In genomic region chr19:17486545-17486944, GRCh38 we compare ENCODE assay signal across 34 cellular contexts. TPM values are rescaled to one million over a fixed set of nuclear protein-coding genes. Genes with fewer than 3 reads are reported as not detected.
"Had no signal": no experiment of that assay in that cellular context is flagged by ENCODE, and none has a peak within 500 bp of the region (broad histone marks: within the 10 kb centered on the region; RNA-seq: fewer than 3 reads in every experiment).

No MANE protein-coding gene starts in this region.

- DNase-seq: activated CD4-positive, alpha-beta T cell treated with anti-CD3 and anti-CD28 coated beads, Interleukin-2, amount 10 ng/mL, durations not matched to agents 24 days and 14 days; activated CD4-positive, alpha-beta T cell treated with anti-CD3 and anti-CD28 coated beads, Interleukin-2, amount 50 U/mL, for 4 hours; activated CD8-positive, alpha-beta T cell treated with anti-CD3 and anti-CD28 coated beads for 36 hours; activated gamma-delta T cell; activated naive CD4-positive, alpha-beta T cell treated with Interleukin-2 at 50 U/mL for 16 hours; activated naive CD8-positive, alpha-beta T cell treated with anti-CD3 and anti-CD28 coated beads, Interleukin-2, amount 10 ng/mL, durations not matched to agents 7 days and 5 days; activated T-cell treated with anti-CD3 and anti-CD28 coated beads, Interleukin-2, amount 50 U/mL, for 24 hours; amygdala; MG63; NCI-H1092; NCI-H1436 treated with DMSO at 0.1 percent for 48 hours; NCI-H1694 treated with DMSO at 0.1 percent for 48 hours; NCI-H2029; NCI-H345; NCI-H510A; NCI-H526; NCI-H748 treated with DMSO at 0.1 percent for 48 hours; NK-92 treated with Interleukin-12 subunit alpha and Interleukin-12 subunit beta, amount 100 ng/mL, for 24 hours; PC-3; Peyer's patch; RPMI8226; SHP77 treated with DMSO at 0.1 percent for 48 hours had no signal

- H3K4me3 ChIP-seq: ascending aorta, cardiac muscle cell, MG63, Peyer's patch, SJSA1 had no signal

- H3K4me3 Mint-ChIP-seq: activated CD4-positive, alpha-beta T cell treated with anti-CD3 and anti-CD28 coated beads, Interleukin-2, amount 10 ng/mL, durations not matched to agents 24 days and 14 days; activated CD8-positive, alpha-beta T cell treated with anti-CD3 and anti-CD28 coated beads for 36 hours; activated naive CD4-positive, alpha-beta T cell treated with anti-CD3 and anti-CD28 coated beads, Interleukin-2, amount 50 U/mL, for 24 hours; activated naive CD8-positive, alpha-beta T cell treated with anti-CD3 and anti-CD28 coated beads, Interleukin-2, amount 10 ng/mL, durations not matched to agents 7 days and 5 days; activated T-cell treated with anti-CD3 and anti-CD28 coated beads, Interleukin-2, amount 50 U/mL, for 24 hours; central memory CD8-positive, alpha-beta T cell; T-helper 1 cell treated with Interleukin-12 subunit alpha and Interleukin-12 subunit beta and Interleukin-4 antibody, amounts not matched to agents 30 μg/mL and 1 μg/mL, for 36 hours; T-helper 2 cell treated with Interferon-gamma antibody and Interleukin-4, amounts not matched to agents 5 μg/mL and 100 μg/mL, for 36 hours had no signal

- H3K27me3 Mint-ChIP-seq: activated CD4-positive, alpha-beta T cell treated with anti-CD3 and anti-CD28 coated beads, Interleukin-2, amount 10 ng/mL, durations not matched to agents 24 days and 14 days; activated CD8-positive, alpha-beta T cell treated with anti-CD3 and anti-CD28 coated beads for 36 hours; activated naive CD4-positive, alpha-beta T cell treated with anti-CD3 and anti-CD28 coated beads, Interleukin-2, amount 50 U/mL, for 24 hours; activated naive CD8-positive, alpha-beta T cell treated with anti-CD3 and anti-CD28 coated beads, Interleukin-2, amount 10 ng/mL, durations not matched to agents 7 days and 5 days; activated T-cell treated with anti-CD3 and anti-CD28 coated beads, Interleukin-2, amount 50 U/mL, for 24 hours; central memory CD8-positive, alpha-beta T cell had no signal

- H3K9me3 Mint-ChIP-seq: activated CD4-positive, alpha-beta T cell treated with anti-CD3 and anti-CD28 coated beads, Interleukin-2, amount 10 ng/mL, durations not matched to agents 24 days and 14 days; activated CD8-positive, alpha-beta T cell treated with anti-CD3 and anti-CD28 coated beads for 36 hours; activated naive CD4-positive, alpha-beta T cell treated with anti-CD3 and anti-CD28 coated beads, Interleukin-2, amount 50 U/mL, for 24 hours; activated naive CD8-positive, alpha-beta T cell treated with anti-CD3 and anti-CD28 coated beads, Interleukin-2, amount 10 ng/mL, durations not matched to agents 7 days and 5 days; activated T-cell treated with anti-CD3 and anti-CD28 coated beads, Interleukin-2, amount 50 U/mL, for 24 hours; activated T-helper 2 cell treated with anti-CD3 and anti-CD28 coated beads, Interferon-gamma antibody, Interleukin-2, Interleukin-4, amounts not matched to agents 10 μg/mL and 5 μg/mL and 100 μg/mL, durations not matched to agents 14 hours and 24 hours and 36 hours; central memory CD8-positive, alpha-beta T cell; T-helper 1 cell treated with Interleukin-12 subunit alpha and Interleukin-12 subunit beta and Interleukin-4 antibody, amounts not matched to agents 30 μg/mL and 1 μg/mL, for 36 hours; T-helper 2 cell treated with Interferon-gamma antibody and Interleukin-4, amounts not matched to agents 5 μg/mL and 100 μg/mL, for 36 hours had no signal

- H3K27ac ChIP-seq: ascending aorta, cardiac muscle cell, Peyer's patch, SJSA1 had no signal

- ATAC-seq: activated CD8-positive, alpha-beta T cell treated with anti-CD3 and anti-CD28 coated beads for 36 hours; PC-3 had no signal

- H3K9me3 ChIP-seq: ascending aorta, MG63, Peyer's patch, SJSA1, SK-N-SH had no signal

- H3K36me3 Mint-ChIP-seq: activated naive CD4-positive, alpha-beta T cell treated with anti-CD3 and anti-CD28 coated beads, Interleukin-2, amount 50 U/mL, for 24 hours had no signal

- H3K27me3 ChIP-seq: ascending aorta, cardiac muscle cell, MG63, Peyer's patch, SJSA1 had no signal

- H3K9ac ChIP-seq: SK-N-SH had no signal

- H3K4me2 ChIP-seq: SK-N-SH had no signal

- FAIRE-seq: TTC549 had no signal

- H3K4me1 ChIP-seq: ascending aorta, SJSA1 had no signal

- H3K27ac Mint-ChIP-seq: activated CD4-positive, alpha-beta T cell treated with anti-CD3 and anti-CD28 coated beads, Interleukin-2, amount 10 ng/mL, durations not matched to agents 24 days and 14 days; activated CD8-positive, alpha-beta T cell treated with anti-CD3 and anti-CD28 coated beads for 36 hours; activated naive CD4-positive, alpha-beta T cell treated with anti-CD3 and anti-CD28 coated beads, Interleukin-2, amount 50 U/mL, for 24 hours; activated naive CD8-positive, alpha-beta T cell treated with anti-CD3 and anti-CD28 coated beads, Interleukin-2, amount 10 ng/mL, durations not matched to agents 7 days and 5 days; activated T-cell treated with anti-CD3 and anti-CD28 coated beads, Interleukin-2, amount 50 U/mL, for 24 hours; activated T-helper 2 cell treated with anti-CD3 and anti-CD28 coated beads, Interferon-gamma antibody, Interleukin-2, Interleukin-4, amounts not matched to agents 10 μg/mL and 5 μg/mL and 100 μg/mL, durations not matched to agents 14 hours and 24 hours and 36 hours; T-helper 1 cell treated with Interleukin-12 subunit alpha and Interleukin-12 subunit beta and Interleukin-4 antibody, amounts not matched to agents 30 μg/mL and 1 μg/mL, for 36 hours; T-helper 2 cell treated with Interferon-gamma antibody and Interleukin-4, amounts not matched to agents 5 μg/mL and 100 μg/mL, for 36 hours had no signal

- H3K36me3 ChIP-seq: cardiac muscle cell, MG63, Peyer's patch, SJSA1 had no signal

RNA-seq across cellular contexts. Expression of gene NXNL1, which starts 25.8 kb away (rescaled TPM):
- total RNA-seq: activated CD4-positive, alpha-beta T cell treated with anti-CD3 and anti-CD28 coated beads, Interleukin-2, amount 10 ng/mL, durations not matched to agents 24 days and 14 days; activated CD8-positive, alpha-beta memory T cell treated with anti-CD3 and anti-CD28 coated beads for 36 hours; activated CD8-positive, alpha-beta T cell treated with anti-CD3 and anti-CD28 coated beads for 36 hours; activated naive CD8-positive, alpha-beta T cell treated with anti-CD3 and anti-CD28 coated beads, Interleukin-2, amount 10 ng/mL, durations not matched to agents 7 days and 5 days; activated T-helper 2 cell treated with anti-CD3 and anti-CD28 coated beads, Interferon-gamma antibody, Interleukin-2, Interleukin-4, amounts not matched to agents 10 μg/mL and 5 μg/mL and 100 μg/mL, durations not matched to agents 14 hours and 24 hours and 36 hours; ascending aorta; cardiac muscle cell; chondrocyte; PC-3; Peyer's patch; SJSA1 had no signal
- polyA plus RNA-seq: SK-N-SH had no signal

RNA-seq across cellular contexts. Expression of gene TMEM221, which starts 38.1 kb away (rescaled TPM):
- total RNA-seq: activated CD4-positive, alpha-beta T cell treated with anti-CD3 and anti-CD28 coated beads, Interleukin-2, amount 10 ng/mL, durations not matched to agents 24 days and 14 days; activated CD8-positive, alpha-beta memory T cell treated with anti-CD3 and anti-CD28 coated beads for 36 hours; activated CD8-positive, alpha-beta T cell treated with anti-CD3 and anti-CD28 coated beads for 36 hours; activated naive CD8-positive, alpha-beta T cell treated with anti-CD3 and anti-CD28 coated beads, Interleukin-2, amount 10 ng/mL, durations not matched to agents 7 days and 5 days; activated T-helper 2 cell treated with anti-CD3 and anti-CD28 coated beads, Interferon-gamma antibody, Interleukin-2, Interleukin-4, amounts not matched to agents 10 μg/mL and 5 μg/mL and 100 μg/mL, durations not matched to agents 14 hours and 24 hours and 36 hours; ascending aorta; Peyer's patch; SJSA1 had no signal
